Comparison of ENCODE assay signal across 23 cellular contexts in genomic region chr11:20029193-20029592, GRCh38.
DNase-seq lines count a peak whose midpoint lies in the region; ATAC-seq and TF ChIP-seq lines count a peak whose summit lies in the region.
"Had no signal": no experiment of that assay in that cellular context is flagged by ENCODE, and none has a peak within 500 bp of the region (broad histone marks: within the 10 kb centered on the region; RNA-seq: fewer than 3 reads in every experiment).

No MANE protein-coding gene starts in this region.

- H3K27ac Mint-ChIP-seq in endodermal cell = peak overlapping the region; percentile 17
- H3K27ac Mint-ChIP-seq: activated CD4-positive, alpha-beta memory T cell treated with anti-CD3 and anti-CD28 coated beads for 36 hours; activated naive CD8-positive, alpha-beta T cell treated with anti-CD3 and anti-CD28 coated beads for 36 hours; activated T-helper 17 cell treated with anti-CD3 and anti-CD28 coated beads, Interleukin-2, amount 50 U/mL, for 72 hours had no signal

- H3K4me1 ChIP-seq in cardiac muscle cell (ENCODE audit: low read depth) = peaks cover 80% of the 10 kb centered on the region
- peaks cover 41% of the 10 kb centered on the region for H3K4me1 ChIP-seq in endodermal cell (ENCODE audit: control insufficient read depth, insufficient read depth, low read length)
- H3K4me1 ChIP-seq in upper lobe of left lung = peaks cover 0 to 5% (median 0%) of the 10 kb centered on the region in 4 donors

- intact Hi-C loops in left cardiac atrium (cut with DNase I) = no loop called here

- H3K36me3 Mint-ChIP-seq in endodermal cell (ENCODE audit: low read depth) = no peaks in the 10 kb centered on the region
- H3K36me3 Mint-ChIP-seq: activated CD4-positive, alpha-beta memory T cell treated with anti-CD3 and anti-CD28 coated beads for 36 hours; activated naive CD8-positive, alpha-beta T cell treated with anti-CD3 and anti-CD28 coated beads for 36 hours had no signal

- H3K4me1 Mint-ChIP-seq in endodermal cell = peaks cover 83% of the 10 kb centered on the region
- H3K4me1 Mint-ChIP-seq: activated naive CD8-positive, alpha-beta T cell treated with anti-CD3 and anti-CD28 coated beads for 36 hours; activated T-helper 17 cell treated with anti-CD3 and anti-CD28 coated beads, Interleukin-2, amount 50 U/mL, for 72 hours had no signal

- no peak for TF ChIP-seq CTCF in cardiac muscle cell (IDR thresholded peaks at IDR 0.05; ENCODE audit: low read depth, low read length)
- no peak for TF ChIP-seq CTCF in endodermal cell (conservative IDR thresholded peaks at IDR 0.05)
- no peak for TF ChIP-seq CTCF in upper lobe of left lung (IDR thresholded peaks at IDR 0.05)

- TF ChIP-seq POLR2A in upper lobe of left lung (IDR thresholded peaks at IDR 0.05) = no peak

- no peak overlapping the region for H3K9ac ChIP-seq in endodermal cell (ENCODE audit: extremely low read depth, low read length, poor library complexity, severe bottlenecking)
- H3K9ac ChIP-seq: KMS-11 had no signal

- H3K27ac ChIP-seq in cardiac muscle cell (peak overlapping the region; percentile 45), endodermal cell (ENCODE audit: low read depth, low read length) (no peak overlapping the region), upper lobe of left lung (no peak overlapping the region)
- H3K27ac ChIP-seq: ascending aorta, KMS-11 had no signal

- H3K9me3 ChIP-seq in cardiac muscle cell (ENCODE audit: low read depth) (no peaks in the 10 kb centered on the region), endodermal cell (ENCODE audit: control insufficient read depth, low read length) (no peaks in the 10 kb centered on the region), upper lobe of left lung (no peaks in the 10 kb centered on the region)
- H3K9me3 ChIP-seq: ascending aorta had no signal

- H3K9me3 Mint-ChIP-seq in endodermal cell = no peaks in the 10 kb centered on the region
- H3K9me3 Mint-ChIP-seq: activated CD4-positive, alpha-beta memory T cell treated with anti-CD3 and anti-CD28 coated beads for 36 hours; activated naive CD8-positive, alpha-beta T cell treated with anti-CD3 and anti-CD28 coated beads for 36 hours; activated T-helper 17 cell treated with anti-CD3 and anti-CD28 coated beads, Interleukin-2, amount 50 U/mL, for 72 hours had no signal

- WGBS in endodermal cell (ENCODE audit: insufficient coverage in 1 of 2, insufficient read length in 1 of 2), 2 experiments = 86 to 91% methylated on average over 1 to 3 of the region's 3 CpGs
- 66% methylated on average over 3 of the region's 3 CpGs for WGBS in upper lobe of left lung, 2 donors

- no peaks in the 10 kb centered on the region for H3K27me3 ChIP-seq in cardiac muscle cell
- no peaks in the 10 kb centered on the region for H3K27me3 ChIP-seq in endodermal cell (ENCODE audit: control insufficient read depth, insufficient read depth, low read length, poor library complexity, severe bottlenecking)
- no peaks in the 10 kb centered on the region for H3K27me3 ChIP-seq in upper lobe of left lung
- H3K27me3 ChIP-seq: ascending aorta, dorsolateral prefrontal cortex had no signal

- no peak for TF ChIP-seq EP300 in upper lobe of left lung (IDR thresholded peaks at IDR 0.05)

- H3K36me3 ChIP-seq in cardiac muscle cell (no peaks in the 10 kb centered on the region), endodermal cell (ENCODE audit: control insufficient read depth, insufficient read depth, low read length) (no peaks in the 10 kb centered on the region), upper lobe of left lung (no peaks in the 10 kb centered on the region)
- H3K36me3 ChIP-seq: ascending aorta had no signal

- peak in 1 of 2 donors; percentile 57 for DNase-seq in cardiac muscle cell (ENCODE audit: low read depth in 1 of 2, low spot score in 1 of 2)
- no peak for DNase-seq in left cardiac atrium
- DNase-seq in NCI-H345 (lab: John Stamatoyannopoulos, UW) = peak; percentile 60
- peak; percentile 49 for DNase-seq in endodermal cell
- DNase-seq in T-helper 9 cell = no peak
- DNase-seq in HuH-7 (ENCODE audit: low spot score) = no peak
- DNase-seq in upper lobe of left lung = no peak
- DNase-seq: activated CD4-positive, alpha-beta memory T cell treated with anti-CD3 and anti-CD28 coated beads for 36 hours; activated CD8-positive, alpha-beta memory T cell treated with anti-CD3 and anti-CD28 coated beads, Interleukin-2, amount 50 U/mL, for 48 hours; activated naive CD8-positive, alpha-beta T cell treated with anti-CD3 and anti-CD28 coated beads for 36 hours; C1 segment of cervical spinal cord; Calu3; dorsolateral prefrontal cortex; EL; kidney glomerular epithelial cell; NCI-H1694; OCI-M1; Right ventricle myocardium superior had no signal

- H3K4me3 ChIP-seq in cardiac muscle cell = no peak overlapping the region
- H3K4me3 ChIP-seq in endodermal cell (ENCODE audit: low read length) = no peak overlapping the region
- no peak overlapping the region for H3K4me3 ChIP-seq in upper lobe of left lung
- H3K4me3 ChIP-seq: ascending aorta, dorsolateral prefrontal cortex, lung had no signal

- no peak for ATAC-seq in left cardiac atrium
- ATAC-seq in upper lobe of left lung (ENCODE audit: low FRiP score in 2 of 2) = no peak
- ATAC-seq: activated T-helper 17 cell treated with anti-CD3 and anti-CD28 coated beads, Interleukin-2, amount 50 U/mL, for 72 hours; HCT116 had no signal

- no peak overlapping the region for H3K4me3 Mint-ChIP-seq in endodermal cell
- H3K4me3 Mint-ChIP-seq: activated CD4-positive, alpha-beta memory T cell treated with anti-CD3 and anti-CD28 coated beads for 36 hours; activated naive CD8-positive, alpha-beta T cell treated with anti-CD3 and anti-CD28 coated beads for 36 hours; activated T-helper 17 cell treated with anti-CD3 and anti-CD28 coated beads, Interleukin-2, amount 50 U/mL, for 72 hours had no signal

- no peaks in the 10 kb centered on the region for H3K27me3 Mint-ChIP-seq in endodermal cell (ENCODE audit: insufficient read depth)

Comparison
In these comparisons a context has a peak if more than half of its experiments do, and no peak if none do; other contexts are left out.
1. DNase-seq: peak in NCI-H345 (single experiment) and endodermal cell (single experiment); none in left cardiac atrium (single experiment), T-helper 9 cell (single experiment), HuH-7 (single experiment) and upper lobe of left lung (0 of 2).